In genomic region chr10:65570143-65571010, GRCh38 we compare ENCODE assay signal across 8 cellular contexts.
DNase-seq lines count a peak whose midpoint lies in the region; ATAC-seq and TF ChIP-seq lines count a peak whose summit lies in the region.

No MANE protein-coding gene starts in this region.

- H3K9me3 ChIP-seq in iPS-20b (ENCODE audit: insufficient read depth, low read depth, low read length), result no peaks in the 10 kb centered on the region
- H3K9me3 ChIP-seq in stomach, result no peaks in the 10 kb centered on the region

- no peak for ATAC-seq in HG02852 (IDR thresholded peaks at IDR 0.05; ENCODE audit: unreplicated experiment)

- peak overlapping the region; percentile 68; the same call in 1 of the 2 replicates for H3K9ac ChIP-seq in iPS-20b (ENCODE audit: low read depth, low read length)

- 3 to 18% (median 7%) methylated on average over 20 of the region's 20 CpGs for WGBS in stomach, 5 donors

- TF ChIP-seq EP300 in stomach (IDR thresholded peaks at IDR 0.05), result no peak

- no peak for TF ChIP-seq POLR2A in stomach (IDR thresholded peaks at IDR 0.05)

- H3K27ac ChIP-seq in iPS-20b (ENCODE audit: low read length) (no peak overlapping the region), stomach (peak overlapping the region in 3 of 5 donors; percentile 25 to 55 (median 27))

- TF ChIP-seq CTCF in astrocyte of the spinal cord (IDR thresholded peaks at IDR 0.05; ENCODE audit: low read depth, low read length) (no peak), stomach (IDR thresholded peaks at IDR 0.05) (peak in 1 of 7 experiments; percentile 18)

- H3K36me3 ChIP-seq in iPS-20b (ENCODE audit: insufficient read depth, low read depth, low read length) (no peaks in the 10 kb centered on the region), stomach (no peaks in the 10 kb centered on the region)

- intact Hi-C loops in stomach (cut with DNase I; ENCODE audit: low total_unique reads), result no loop called here

- H3K27me3 ChIP-seq in iPS-20b (ENCODE audit: insufficient read depth, low read length), result no peaks in the 10 kb centered on the region
- no peaks in the 10 kb centered on the region for H3K27me3 ChIP-seq in stomach

- H3K4me1 ChIP-seq in iPS-20b (ENCODE audit: insufficient read depth, low read length), result no peaks in the 10 kb centered on the region
- peaks cover 0 to 22% (median 7%) of the 10 kb centered on the region in 4 donors for H3K4me1 ChIP-seq in stomach

- H3K4me3 ChIP-seq in astrocyte of the spinal cord (ENCODE audit: low read depth, low read length) (peak overlapping the region; percentile 61), iPS-20b (ENCODE audit: low read length) (peak overlapping the region; percentile 63), stomach (peak overlapping the region; percentile 49 to 58 (median 50))

- peak; percentile 61 for DNase-seq in H4 (ENCODE audit: low spot score)
- DNase-seq in NCI-H2171 (lab: John Stamatoyannopoulos, UW), result peak; percentile 87
- DNase-seq in astrocyte of the spinal cord (ENCODE audit: low read depth, low spot score), result peak; percentile 47
- peak; percentile 29 for DNase-seq in stomach
- no peak for DNase-seq in NCI-H1417 treated with DMSO at 0.1 percent for 48 hours (lab: John Stamatoyannopoulos, UW)
- no peak for DNase-seq in NCI-H128 (lab: John Stamatoyannopoulos, UW; ENCODE audit: unreplicated experiment)

- in situ Hi-C loops in astrocyte of the spinal cord (cut with HindIII; ENCODE audit: low sequenced_read_pairs), result no loop called here

Comparison
In these comparisons a context has a peak if more than half of its experiments do, and no peak if none do; other contexts are left out.
1. DNase-seq: peak in H4 (single experiment), NCI-H2171 (single experiment), astrocyte of the spinal cord (single experiment) and stomach (single experiment); none in NCI-H1417 treated with DMSO at 0.1 percent for 48 hours (single experiment) and NCI-H128 (single experiment).
2. Peak in every context shown above with its lines, with median percentiles within 50 percentile points of each other: H3K4me3 ChIP-seq.